ENCODE assay signal across 9 cellular contexts in the genomic region with DNA sequence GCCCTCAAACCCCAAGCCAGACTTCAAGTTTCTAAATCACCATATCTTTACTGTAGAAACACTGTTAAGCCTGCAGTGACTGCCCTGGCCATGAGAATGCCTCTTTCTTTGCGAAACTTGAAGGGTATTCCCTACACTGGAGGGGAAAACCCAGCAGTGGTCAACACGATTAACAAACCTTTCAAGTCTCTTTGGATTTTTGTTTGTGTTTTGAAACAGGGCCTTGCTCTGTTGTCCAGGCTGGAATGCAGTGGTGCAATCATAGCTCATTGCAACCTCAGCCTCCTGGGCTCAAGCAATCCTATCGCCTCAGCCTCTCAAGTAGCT. TPM values are rescaled to one million over a fixed set of nuclear protein-coding genes. Genes with fewer than 3 reads are reported as not detected.
A peak's percentile ranks its signal among the peaks of the same experiment; 100 is the strongest.
DNase-seq lines count a peak whose midpoint lies in the region; ATAC-seq and TF ChIP-seq lines count a peak whose summit lies in the region.
"Had no signal": no experiment of that assay in that cellular context is flagged by ENCODE, and none has a peak within 500 bp of the region (broad histone marks: within the 10 kb centered on the region; RNA-seq: fewer than 3 reads in every experiment).

No MANE protein-coding gene starts in this region.

- no peak overlapping the region for H3K27ac Mint-ChIP-seq in activated T-cell treated with anti-CD3 and anti-CD28 coated beads, Interleukin-2, amount 50 U/mL, for 72 hours
- no peak overlapping the region for H3K27ac Mint-ChIP-seq in activated T-cell treated with anti-CD3 and anti-CD28 coated beads, Interleukin-2, amount 50 U/mL, for 24 hours
- no peak overlapping the region for H3K27ac Mint-ChIP-seq in stimulated activated effector memory CD8-positive, alpha-beta T cell treated with anti-CD3 and anti-CD28 coated beads, Interleukin-12 subunit alpha, Interleukin-12 subunit beta, amount 100 ng/mL, for 72 hours
- H3K27ac Mint-ChIP-seq in glutamatergic neuron (ENCODE audit: unreplicated experiment) = no peak overlapping the region

- H3K4me1 Mint-ChIP-seq in activated T-cell treated with anti-CD3 and anti-CD28 coated beads, Interleukin-2, amount 50 U/mL, for 72 hours (ENCODE audit: low read depth) = peaks cover 27% of the 10 kb centered on the region
- peaks cover 17% of the 10 kb centered on the region for H3K4me1 Mint-ChIP-seq in activated T-cell treated with anti-CD3 and anti-CD28 coated beads, Interleukin-2, amount 50 U/mL, for 24 hours (ENCODE audit: low read depth)
- H3K4me1 Mint-ChIP-seq in stimulated activated effector memory CD8-positive, alpha-beta T cell treated with anti-CD3 and anti-CD28 coated beads, Interleukin-12 subunit alpha, Interleukin-12 subunit beta, amount 100 ng/mL, for 72 hours = peaks cover 5% of the 10 kb centered on the region
- H3K4me1 Mint-ChIP-seq in glutamatergic neuron (ENCODE audit: low read depth, unreplicated experiment) = peaks cover 1% of the 10 kb centered on the region

- ATAC-seq in activated T-cell treated with anti-CD3 and anti-CD28 coated beads, Interleukin-2, amount 50 U/mL, for 72 hours (replicated peaks in 1 of 2) = peak; percentile 57 to 59
- ATAC-seq in HG02610 (IDR thresholded peaks at IDR 0.05; ENCODE audit: unreplicated experiment) = peak; percentile 77
- ATAC-seq in HG03565 (IDR thresholded peaks at IDR 0.05; ENCODE audit: unreplicated experiment) = peak; percentile 72
- ATAC-seq in stimulated activated effector memory CD8-positive, alpha-beta T cell treated with anti-CD3 and anti-CD28 coated beads, Interleukin-12 subunit alpha, Interleukin-12 subunit beta, amount 100 ng/mL, for 72 hours = peak; percentile 66

- no peak overlapping the region for H3K4me3 Mint-ChIP-seq in activated T-cell treated with anti-CD3 and anti-CD28 coated beads, Interleukin-2, amount 50 U/mL, for 72 hours
- no peak overlapping the region for H3K4me3 Mint-ChIP-seq in activated T-cell treated with anti-CD3 and anti-CD28 coated beads, Interleukin-2, amount 50 U/mL, for 24 hours
- no peak overlapping the region for H3K4me3 Mint-ChIP-seq in stimulated activated effector memory CD8-positive, alpha-beta T cell treated with anti-CD3 and anti-CD28 coated beads, Interleukin-12 subunit alpha, Interleukin-12 subunit beta, amount 100 ng/mL, for 72 hours
- H3K4me3 Mint-ChIP-seq in glutamatergic neuron (ENCODE audit: unreplicated experiment) = no peak overlapping the region

- H3K36me3 Mint-ChIP-seq in activated T-cell treated with anti-CD3 and anti-CD28 coated beads, Interleukin-2, amount 50 U/mL, for 72 hours (ENCODE audit: insufficient read depth in 2 of 2) = peaks cover 0 to 1% of the 10 kb centered on the region in 2 donors
- no peaks in the 10 kb centered on the region for H3K36me3 Mint-ChIP-seq in activated T-cell treated with anti-CD3 and anti-CD28 coated beads, Interleukin-2, amount 50 U/mL, for 24 hours (ENCODE audit: low read depth)
- no peaks in the 10 kb centered on the region for H3K36me3 Mint-ChIP-seq in stimulated activated effector memory CD8-positive, alpha-beta T cell treated with anti-CD3 and anti-CD28 coated beads, Interleukin-12 subunit alpha, Interleukin-12 subunit beta, amount 100 ng/mL, for 72 hours
- H3K36me3 Mint-ChIP-seq in glutamatergic neuron (ENCODE audit: unreplicated experiment) = no peaks in the 10 kb centered on the region

- no peaks in the 10 kb centered on the region for H3K27me3 Mint-ChIP-seq in activated T-cell treated with anti-CD3 and anti-CD28 coated beads, Interleukin-2, amount 50 U/mL, for 72 hours (ENCODE audit: low read depth)
- H3K27me3 Mint-ChIP-seq in activated T-cell treated with anti-CD3 and anti-CD28 coated beads, Interleukin-2, amount 50 U/mL, for 24 hours = peaks cover 18% of the 10 kb centered on the region
- no peaks in the 10 kb centered on the region for H3K27me3 Mint-ChIP-seq in glutamatergic neuron (ENCODE audit: unreplicated experiment)

- DNase-seq in activated T-cell treated with anti-CD3 and anti-CD28 coated beads, Interleukin-2, amount 50 U/mL, for 72 hours = no peak
- no peak for DNase-seq in activated T-cell treated with anti-CD3 and anti-CD28 coated beads, Interleukin-2, amount 50 U/mL, for 24 hours
- no peak for DNase-seq in stimulated activated effector memory CD8-positive, alpha-beta T cell treated with anti-CD3 and anti-CD28 coated beads, Interleukin-12 subunit alpha, Interleukin-12 subunit beta, amount 100 ng/mL, for 72 hours (ENCODE audit: low spot score in 2 of 2)
- DNase-seq in glutamatergic neuron (no peak), iPS-NIHi11 (ENCODE audit: low spot score) (no peak), OCI-M2 (lab: John Stamatoyannopoulos, UW; ENCODE audit: unreplicated experiment) (no peak)
- DNase-seq: NCI-H1105 had no signal

- H3K9me3 Mint-ChIP-seq in activated T-cell treated with anti-CD3 and anti-CD28 coated beads, Interleukin-2, amount 50 U/mL, for 72 hours = no peaks in the 10 kb centered on the region
- H3K9me3 Mint-ChIP-seq in activated T-cell treated with anti-CD3 and anti-CD28 coated beads, Interleukin-2, amount 50 U/mL, for 24 hours = no peaks in the 10 kb centered on the region
- no peaks in the 10 kb centered on the region for H3K9me3 Mint-ChIP-seq in stimulated activated effector memory CD8-positive, alpha-beta T cell treated with anti-CD3 and anti-CD28 coated beads, Interleukin-12 subunit alpha, Interleukin-12 subunit beta, amount 100 ng/mL, for 72 hours
- peaks cover 1% of the 10 kb centered on the region for H3K9me3 Mint-ChIP-seq in glutamatergic neuron (ENCODE audit: unreplicated experiment)

- no peak for TF ChIP-seq CTCF in glutamatergic neuron (IDR thresholded peaks at IDR 0.05; ENCODE audit: partially characterized antibody, unreplicated experiment)

RNA-seq across cellular contexts. Expression of gene POMP, which starts 17.4 kb away (rescaled TPM):
- 10 to 100 TPM; 70.8 to 73.3 TPM for total RNA-seq in activated T-cell treated with anti-CD3 and anti-CD28 coated beads, Interleukin-2, amount 50 U/mL, for 72 hours
- total RNA-seq in glutamatergic neuron (ENCODE audit: unreplicated experiment) = 73.6 TPM
